In genomic region chr20:30601974-30602373, GRCh38 we compare ENCODE assay signal across 27 cellular contexts.
"Had no signal": no experiment of that assay in that cellular context is flagged by ENCODE, and none has a peak within 500 bp of the region (broad histone marks: within the 10 kb centered on the region; RNA-seq: fewer than 3 reads in every experiment).

No MANE protein-coding gene starts in this region.

- H3K4me3 ChIP-seq: neural progenitor cell, ovary, psoas muscle, skin epidermis, smooth muscle cell, spleen, suprapubic skin, testis, tibial artery, transverse colon, upper lobe of right lung, uterus had no signal

- ATAC-seq: natural killer cell; psoas muscle; right cardiac atrium; sciatic nerve; stimulated activated memory B cell treated with anti-CD40 and anti-IgM and Interleukin-4, amounts not matched to agents 10 μg/mL and 1 μg/mL and 100 μg/mL, for 72 hours; stimulated activated naive CD8-positive, alpha-beta T cell treated with anti-CD3 and anti-CD28 coated beads, Interleukin-15, amount 100 ng/mL, for 72 hours; stimulated activated naive CD8-positive, alpha-beta T cell treated with anti-CD3 and anti-CD28 coated beads, Interleukin-15, Interleukin-2, amounts not matched to agents 100 U/mL and 50 U/mL, for 24 hours; upper lobe of right lung had no signal

- H2AFZ ChIP-seq: neural progenitor cell, parathyroid adenoma had no signal

- H3K9me3 ChIP-seq: ovary, suprapubic skin, testis, tibial artery, uterus had no signal

- H3K79me2 ChIP-seq: parathyroid adenoma had no signal

- H3K36me3 ChIP-seq: neural progenitor cell, ovary, spleen, suprapubic skin, tibial artery, transverse colon, upper lobe of right lung, uterus had no signal

- H3K27ac ChIP-seq: neural progenitor cell, ovary, parathyroid adenoma, psoas muscle, skin epidermis, spleen, suprapubic skin, testis, tibial artery, transverse colon, upper lobe of right lung, uterus had no signal

- DNase-seq: natural killer cell; occipital lobe; ovary; psoas muscle; right cardiac atrium; spleen; stimulated activated CD4-positive, alpha-beta T cell treated with anti-CD3 and anti-CD28 coated beads, Interleukin-12 subunit alpha, Interleukin-12 subunit beta, amount 100 ng/mL, for 4 hours; stimulated activated CD4-positive, alpha-beta T cell treated with anti-CD3 and anti-CD28 coated beads, Interleukin-1b, Interleukin-23, amount 100 ng/mL, for 48 hours; stimulated activated CD4-positive, alpha-beta T cell treated with anti-CD3 and anti-CD28 coated beads, Interleukin-4, amount 100 ng/mL, for 1 hour; stimulated activated CD4-positive, alpha-beta T cell treated with anti-CD3 and anti-CD28 coated beads, Interleukin-4, amount 100 ng/mL, for 4 hours; stimulated activated CD8-positive, alpha-beta memory T cell treated with anti-CD3 and anti-CD28 coated beads, Interleukin-4, amount 100 ng/mL, for 48 hours; stimulated activated naive CD4-positive, alpha-beta T cell; stimulated activated naive CD8-positive, alpha-beta T cell treated with anti-CD3 and anti-CD28 coated beads, Interleukin-15, amount 100 ng/mL, for 72 hours; stimulated activated naive CD8-positive, alpha-beta T cell treated with anti-CD3 and anti-CD28 coated beads, Interleukin-15, Interleukin-2, amounts not matched to agents 100 U/mL and 50 U/mL, for 24 hours; substantia nigra; testis; tibial artery; transverse colon; upper lobe of right lung; uterus had no signal

- H3K9ac ChIP-seq: neural progenitor cell, parathyroid adenoma had no signal

- H3K4me1 ChIP-seq: neural progenitor cell, parathyroid adenoma, psoas muscle, spleen, suprapubic skin, testis, tibial artery, transverse colon, upper lobe of right lung, uterus had no signal

- H3K4me2 ChIP-seq: neural progenitor cell, smooth muscle cell had no signal

- H3K27me3 ChIP-seq: neural progenitor cell, ovary, spleen, suprapubic skin, testis, transverse colon, upper lobe of right lung, uterus had no signal
